16 cellular contexts compared by ENCODE assay signal in the genomic region with DNA sequence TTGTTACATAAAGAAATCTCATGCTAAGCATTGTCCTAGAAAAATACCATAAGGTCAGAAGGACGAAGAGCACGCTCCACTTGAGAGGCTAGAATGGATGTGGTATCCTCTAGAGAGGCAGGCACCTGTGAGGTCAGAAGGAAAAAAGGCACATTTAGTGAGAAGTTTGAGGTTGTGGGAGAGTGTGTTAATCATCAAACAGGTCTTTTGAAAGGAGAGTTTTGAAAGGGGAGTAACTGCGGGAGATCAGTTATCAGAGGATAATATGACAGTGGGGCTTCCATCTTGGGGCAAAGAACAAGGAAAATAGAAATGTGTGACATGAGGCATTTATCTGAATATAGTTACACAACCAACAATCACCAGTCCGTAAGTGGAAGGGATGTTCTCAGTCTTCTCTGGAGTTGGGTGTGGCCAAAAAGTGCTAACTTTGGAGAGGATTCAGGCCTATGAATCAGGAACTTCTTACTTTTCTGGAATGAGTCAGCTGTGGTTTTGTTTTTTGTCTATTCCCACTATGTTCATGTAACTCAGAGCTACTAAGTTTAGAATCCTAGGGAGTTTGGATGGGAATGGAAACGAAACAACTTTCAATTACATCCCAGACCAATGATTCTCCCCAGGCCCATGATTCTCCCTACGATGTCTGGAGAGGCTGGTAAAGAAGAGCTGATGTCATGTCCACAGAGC.
DNase-seq lines count a peak whose midpoint lies in the region; ATAC-seq, FAIRE-seq and TF ChIP-seq lines count a peak whose summit lies in the region.
"Had no signal": no experiment of that assay in that cellular context is flagged by ENCODE, and none has a peak within 500 bp of the region (broad histone marks: within the 10 kb centered on the region; RNA-seq: fewer than 3 reads in every experiment).

No MANE protein-coding gene starts in this region.

- intact Hi-C loops in left ventricle myocardium superior (cut with micrococcal nuclease) = no loop called here

- H3K27me3 ChIP-seq in bronchial epithelial cell (ENCODE audit: control insufficient read depth, insufficient read depth, low read length) (no peaks in the 10 kb centered on the region), neuronal stem cell (ENCODE audit: control insufficient read depth in 3 of 3, insufficient read depth in 3 of 3, low read depth in 1 of 3, low read length in 3 of 3) (no peaks in the 10 kb centered on the region)
- H3K27me3 ChIP-seq: ovary had no signal

- no peak for TF ChIP-seq CTCF in bronchial epithelial cell (IDR thresholded peaks at IDR 0.05; ENCODE audit: insufficient read depth, low read length, severe bottlenecking)

- H2BK15ac ChIP-seq in neuronal stem cell (ENCODE audit: low read length) = no peak overlapping the region

- FAIRE-seq in bronchial epithelial cell (lab: Jason Lieb, UNC) (no peak), frontal cortex (lab: Jason Lieb, UNC) (no peak)

- H3K27ac ChIP-seq in neuronal stem cell (replicated peaks; ENCODE audit: low read length) = no peak overlapping the region
- H3K27ac ChIP-seq: C4-2B, ovary had no signal

- no peak overlapping the region for H3K4ac ChIP-seq in neuronal stem cell (ENCODE audit: low read length)

- H2BK5ac ChIP-seq in neuronal stem cell (ENCODE audit: low read length) = no peak overlapping the region

- no CpG with 5 or more reads among the region's 6 CpGs for WGBS in neuronal stem cell (ENCODE audit: extremely low coverage in 2 of 2, insufficient read length in 2 of 2, insufficient replicate concordance in 1 of 2), 2 donors

- no peak overlapping the region for H4K8ac ChIP-seq in neuronal stem cell (ENCODE audit: low read depth, low read length)

- peak; percentile 91 for ATAC-seq in left ventricle myocardium superior
- ATAC-seq in HG03039 (IDR thresholded peaks at IDR 0.05; ENCODE audit: unreplicated experiment) = no peak
- ATAC-seq: activated T-helper 17 cell treated with anti-CD3 and anti-CD28 coated beads, Interleukin-2, amount 50 U/mL, for 72 hours; stimulated activated naive B cell treated with anti-CD40 and anti-IgM and Interleukin-4, amounts not matched to agents 10 μg/mL and 1 μg/mL and 100 μg/mL, for 72 hours; T-cell had no signal

- H3K9me3 ChIP-seq in neuronal stem cell (replicated peaks in 1 of 2; ENCODE audit: control insufficient read depth in 2 of 2, insufficient read depth in 1 of 2, low read depth in 1 of 2, low read length in 2 of 2) = no peaks in the 10 kb centered on the region

- H2AFZ ChIP-seq in neuronal stem cell (ENCODE audit: low read length) = no peak overlapping the region

- no peaks in the 10 kb centered on the region for H3K4me1 ChIP-seq in neuronal stem cell (ENCODE audit: control insufficient read depth in 2 of 2, insufficient read depth in 1 of 2, low read depth in 1 of 2, low read length in 2 of 2)

- H2BK120ac ChIP-seq in neuronal stem cell (ENCODE audit: low read depth, low read length) = no peak overlapping the region

- H4K91ac ChIP-seq in neuronal stem cell (ENCODE audit: low read depth, low read length, poor library complexity) = no peak overlapping the region

- DNase-seq in HS-27A (ENCODE audit: low read depth) (peak; percentile 43), bronchial epithelial cell (ENCODE audit: low read depth) (peak; percentile 45), left ventricle myocardium superior (no peak), skeletal muscle cell (ENCODE audit: low read depth) (peak; percentile 83), neuronal stem cell (ENCODE audit: low spot score) (no peak), NCI-H446 treated with DMSO at 0.1 percent for 48 hours (lab: John Stamatoyannopoulos, UW) (no peak), frontal cortex (ENCODE audit: low spot score in 2 of 2) (no peak)
- DNase-seq: activated CD4-positive, alpha-beta T cell treated with anti-CD3 and anti-CD28 coated beads, Interleukin-2, amount 10 ng/mL, durations not matched to agents 7 days and 5 days; NCI-H2029 treated with DMSO at 0.1 percent for 48 hours; ovary; stimulated activated CD4-positive, alpha-beta T cell treated with anti-CD3 and anti-CD28 coated beads, Interleukin-2, amount 100 ng/mL, for 48 hours; stimulated activated naive B cell treated with anti-CD40 and anti-IgM and Interleukin-4, amounts not matched to agents 10 μg/mL and 1 μg/mL and 100 μg/mL, for 72 hours; T-cell had no signal

- H3K36me3 ChIP-seq in bronchial epithelial cell (ENCODE audit: control insufficient read depth, insufficient read depth, low read length) (no peaks in the 10 kb centered on the region), neuronal stem cell (replicated peaks in 1 of 2; ENCODE audit: control insufficient read depth in 2 of 2, insufficient read depth in 2 of 2, low read length in 2 of 2) (no peaks in the 10 kb centered on the region)
- H3K36me3 ChIP-seq: ovary had no signal

- no peak overlapping the region for H3K9ac ChIP-seq in neuronal stem cell (ENCODE audit: low read depth, low read length, poor library complexity)

- no peak overlapping the region for H3K18ac ChIP-seq in neuronal stem cell (ENCODE audit: low read length)

- H3K14ac ChIP-seq in neuronal stem cell (ENCODE audit: low read length) = no peak overlapping the region

- H3K4me3 ChIP-seq in bronchial epithelial cell (ENCODE audit: low read depth, low read length) (no peak overlapping the region), skeletal muscle cell (ENCODE audit: low read depth, low read length) (no peak overlapping the region), neuronal stem cell (ENCODE audit: low read length in 2 of 2) (no peak overlapping the region)
- H3K4me3 ChIP-seq: ovary had no signal

- no peak overlapping the region for H2BK12ac ChIP-seq in neuronal stem cell (ENCODE audit: low read length)

- H2AK5ac ChIP-seq in neuronal stem cell (ENCODE audit: low read depth, low read length) = no peak overlapping the region

- H3K4me2 ChIP-seq in neuronal stem cell (ENCODE audit: insufficient read depth, low read length, poor library complexity, severe bottlenecking) = no peak overlapping the region

- no peaks in the 10 kb centered on the region for H3K79me1 ChIP-seq in neuronal stem cell (ENCODE audit: low read depth, low read length)

- H3K23ac ChIP-seq in neuronal stem cell (ENCODE audit: low read depth, low read length, poor library complexity) = no peak overlapping the region

Comparison
In these comparisons a context has a peak if more than half of its experiments do, and no peak if none do; other contexts are left out.
1. DNase-seq: peak in HS-27A (single experiment), bronchial epithelial cell (single experiment) and skeletal muscle cell (single experiment); none in left ventricle myocardium superior (single experiment), neuronal stem cell (single experiment), NCI-H446 treated with DMSO at 0.1 percent for 48 hours (single experiment) and frontal cortex (0 of 2).